Comparison of ENCODE assay signal across 8 cellular contexts in genomic region chr3:4466783-4467521, GRCh38. TPM values are rescaled to one million over a fixed set of nuclear protein-coding genes. Genes with fewer than 3 reads are reported as not detected.
A peak's percentile ranks its signal among the peaks of the same experiment; 100 is the strongest.
DNase-seq lines count a peak whose midpoint lies in the region; ATAC-seq and TF ChIP-seq lines count a peak whose summit lies in the region.

Gene SUMF1, minus strand, starts transcription at chr3:4467269. Its CDS starts 24 bp downstream, at chr3:4467245.

- intact Hi-C loops in Calu3 (cut with micrococcal nuclease; ENCODE audit: unreplicated experiment): no loop called here
- intact Hi-C loops in esophagus squamous epithelium (cut with DNase I): no loop called here

- peaks cover 8 to 18% (median 8%) of the 10 kb centered on the region in 3 donors for H3K4me1 ChIP-seq in esophagus squamous epithelium

- peak within 1 kb of the TSS; percentile 97 for H3K4me3 Mint-ChIP-seq in Calu3 (ENCODE audit: low read depth, unreplicated experiment)

- peak within 1 kb of the TSS; percentile 68 to 91 (median 82) for H3K4me3 ChIP-seq in esophagus squamous epithelium

- TF ChIP-seq POLR2A in esophagus squamous epithelium (IDR thresholded peaks at IDR 0.05): peak in 2 of 4 donors; percentile 51 to 59

- TF ChIP-seq CTCF in Calu3 (IDR thresholded peaks at IDR 0.05; ENCODE audit: unreplicated experiment) (no peak), esophagus squamous epithelium (IDR thresholded peaks at IDR 0.05) (no peak)

- CTCF ChIA-PET in Calu3 (lab: Charles Lee): interaction anchor here (1.1 kb wide), 1 partner anchor 26 kb away, joined by 7 read pairs; the partner anchor contains the start of gene ITPR1

- 1 to 2% methylated on average over 8 to 10 of the region's 47 CpGs for WGBS in esophagus squamous epithelium, 2 donors

- H3K36me3 Mint-ChIP-seq in Calu3 (ENCODE audit: insufficient read depth, unreplicated experiment): peaks cover 21% of the 10 kb centered on the region

- no TSS peak for BruUV-seq in Calu3 (replicated peaks; lab: Mats Ljungman, UMichigan)

- H3K9me3 ChIP-seq in esophagus squamous epithelium: no peaks in the 10 kb centered on the region

- DNase-seq in Calu3: peak; percentile 80
- DNase-seq in HS-5 (ENCODE audit: low read depth): peak; percentile 26
- peak; percentile 58 for DNase-seq in activated T-helper 1 cell treated with Interleukin-2 at 50 U/mL for 16 hours (ENCODE audit: low read depth)
- peak; percentile 15 for DNase-seq in esophagus squamous epithelium (lab: John Stamatoyannopoulos, UW)
- DNase-seq in myocyte (ENCODE audit: low read depth): peak; percentile 82
- DNase-seq in stimulated activated CD8-positive, alpha-beta memory T cell treated with anti-CD3 and anti-CD28 coated beads, Interleukin-7, amount 100 ng/mL, for 24 hours (ENCODE audit: low read depth): peak; percentile 48

- H3K27me3 ChIP-seq in esophagus squamous epithelium: no peaks in the 10 kb centered on the region

- H3K27me3 Mint-ChIP-seq in Calu3 (ENCODE audit: unreplicated experiment): peaks cover 5% of the 10 kb centered on the region

- peak within 1 kb of the TSS; percentile 89 to 90 (median 90) for H3K27ac ChIP-seq in esophagus squamous epithelium

- peak within 1 kb of the TSS; percentile 91 for H3K27ac Mint-ChIP-seq in Calu3 (ENCODE audit: unreplicated experiment)

- no peaks in the 10 kb centered on the region for H3K36me3 ChIP-seq in esophagus squamous epithelium

- peak; percentile 99 for ATAC-seq in GM19468 (IDR thresholded peaks at IDR 0.05; ENCODE audit: extremely low read depth, unreplicated experiment)

- no peaks in the 10 kb centered on the region for H3K4me1 Mint-ChIP-seq in Calu3 (ENCODE audit: low read depth, unreplicated experiment)

- no peaks in the 10 kb centered on the region for H3K9me3 Mint-ChIP-seq in Calu3 (ENCODE audit: low read depth, unreplicated experiment)

TF ChIP-seq in PFSK-1, 5 proteins besides CTCF, POLR2A, EP300 and RAD21:
- TF ChIP-seq REST (IDR thresholded peaks at IDR 0.05; ENCODE audit: insufficient read depth in 1 of 2, low read depth in 2 of 2, low read length in 2 of 2) (no peak), SIN3A (IDR thresholded peaks at IDR 0.05; ENCODE audit: borderline replicate concordance, insufficient read depth, low read length) (no peak), TAF1 (IDR thresholded peaks at IDR 0.05; ENCODE audit: borderline replicate concordance, insufficient read depth, low read length) (peak; percentile 82; the same call in 1 of the 2 replicates), FOXP2 (optimal IDR thresholded peaks at IDR 0.05; ENCODE audit: borderline replicate concordance, extremely low read depth, extremely low read length, insufficient read depth) (peak; percentile 39), POLR2AphosphoS5 (IDR thresholded peaks at IDR 0.05; ENCODE audit: low read depth, low read length) (peak; percentile 56; the same call in 1 of the 2 replicates)

RNA-seq across cellular contexts. Expression of gene SUMF1, which starts in this region (rescaled TPM):
- total RNA-seq in Calu3 (2022) (24.8 and 31.8 TPM in 2 replicates), esophagus squamous epithelium (10 to 100 TPM; 29.1 to 65.9 (median 48.0) TPM), myocyte (37.1 and 40.3 TPM in 2 replicates)
- 5.5 TPM for polyA plus RNA-seq in PFSK-1 (2012; ENCODE audit: insufficient read length, low read depth)
- polyA plus RNA-seq in myocyte (2012): 57.5 TPM

Comparison
In these comparisons a context has a peak if more than half of its experiments do, and no peak if none do; other contexts are left out.
1. Peak in every context shown above with its lines: DNase-seq, ATAC-seq, H3K4me3 ChIP-seq and H3K27ac ChIP-seq.
2. DNase-seq: peak in every context shown above with its lines; median percentile 82 in myocyte; 80 in Calu3; 58 in activated T-helper 1 cell treated with Interleukin-2 at 50 U/mL for 16 hours; 48 in stimulated activated CD8-positive, alpha-beta memory T cell treated with anti-CD3 and anti-CD28 coated beads, Interleukin-7, amount 100 ng/mL, for 24 hours; 26 in HS-5; 15 in esophagus squamous epithelium.